In the genomic region with DNA sequence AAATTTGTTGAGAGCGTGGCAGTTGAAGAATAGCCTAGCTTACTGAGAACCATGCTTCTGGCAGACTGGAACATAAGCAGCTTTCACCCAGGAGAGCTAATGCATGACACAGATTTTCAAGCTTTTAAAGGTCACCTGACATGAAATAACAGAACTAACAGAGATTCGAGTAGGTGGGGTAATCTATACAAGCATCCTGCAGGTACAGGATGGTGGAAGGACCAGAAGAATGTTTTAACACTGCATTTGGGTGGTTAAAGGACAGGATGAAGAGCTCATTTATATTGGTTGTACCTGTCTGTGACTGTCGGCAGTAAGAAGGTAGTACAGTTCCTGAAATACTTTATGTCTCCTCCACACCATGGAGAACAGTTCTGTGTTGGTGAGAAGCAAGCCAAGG, we compare ENCODE assay signal across 18 cellular contexts. TPM values are rescaled to one million over a fixed set of nuclear protein-coding genes. Genes with fewer than 3 reads are reported as not detected.
"Had no signal": no experiment of that assay in that cellular context is flagged by ENCODE, and none has a peak within 500 bp of the region (broad histone marks: within the 10 kb centered on the region; RNA-seq: fewer than 3 reads in every experiment).

No MANE protein-coding gene starts in this region.

- H3K27me3 ChIP-seq: brain microvascular endothelial cell, gastroesophageal sphincter, heart right ventricle, thyroid gland had no signal

- DNase-seq: activated CD4-positive, alpha-beta T cell treated with anti-CD3 and anti-CD28 coated beads for 36 hours; activated CD4-positive, alpha-beta T cell treated with anti-CD3 and anti-CD28 coated beads, Interleukin-2, amount 50 U/mL, for 48 hours; activated naive CD4-positive, alpha-beta T cell; activated naive CD8-positive, alpha-beta T cell treated with anti-CD3 and anti-CD28 coated beads, Interleukin-2, amount 10 ng/mL, durations not matched to agents 7 days and 5 days; brain microvascular endothelial cell; cortex of kidney; heart right ventricle; left ventricle myocardium inferior; mammary epithelial cell; midbrain; occipital lobe; stimulated activated CD4-positive, alpha-beta T cell treated with anti-CD3 and anti-CD28 coated beads, Interleukin-12 subunit alpha, Interleukin-12 subunit beta, amount 100 ng/mL, for 4 hours; stimulated activated CD4-positive, alpha-beta T cell treated with anti-CD3 and anti-CD28 coated beads, Interleukin-2, amount 100 ng/mL, for 24 hours; stimulated activated naive CD4-positive, alpha-beta T cell treated with Interleukin-2 at 50 U/mL for 16 hours; thyroid gland had no signal

- H3K27ac ChIP-seq: brain microvascular endothelial cell, gastroesophageal sphincter, heart right ventricle, left ventricle myocardium inferior, thyroid gland had no signal

- H3K4me3 ChIP-seq: gastroesophageal sphincter, heart right ventricle, left ventricle myocardium inferior, thyroid gland had no signal

- ATAC-seq: activated CD4-positive, alpha-beta T cell treated with anti-CD3 and anti-CD28 coated beads for 36 hours; activated T-helper 17 cell treated with anti-CD3 and anti-CD28 coated beads, Interleukin-2, amount 50 U/mL, for 72 hours; esophagus mucosa; gastroesophageal sphincter; heart right ventricle had no signal

- H3K9me3 ChIP-seq: gastroesophageal sphincter, heart right ventricle, left ventricle myocardium inferior, thyroid gland had no signal

- H3K36me3 ChIP-seq: brain microvascular endothelial cell, gastroesophageal sphincter, heart right ventricle, left ventricle myocardium inferior, thyroid gland had no signal

RNA-seq across cellular contexts. Expression of a gene that starts 8.9 kb away (rescaled TPM):
- polyA plus RNA-seq: mammary epithelial cell had no signal
